Comparison of ENCODE assay signal across 21 cellular contexts in the genomic region with DNA sequence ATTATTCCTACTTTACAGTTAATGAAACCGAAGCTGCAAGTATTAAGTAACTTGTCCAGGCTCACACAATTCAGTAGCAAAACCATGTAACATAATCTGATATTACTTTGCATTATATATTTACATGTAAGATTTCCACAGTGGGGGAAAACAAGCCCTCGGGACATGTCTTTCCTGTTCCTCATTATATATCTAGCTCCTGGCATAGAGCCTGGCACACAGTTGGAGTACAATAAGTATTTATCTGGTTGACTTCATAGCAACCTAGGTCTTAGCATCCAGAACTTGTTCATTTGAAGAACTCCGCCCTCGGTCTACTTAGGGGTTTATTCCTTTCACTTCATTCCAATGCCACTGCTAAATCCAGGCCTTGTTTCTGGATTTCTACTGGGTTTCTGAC. TPM values are rescaled to one million over a fixed set of nuclear protein-coding genes. Genes with fewer than 3 reads are reported as not detected.
DNase-seq lines count a peak whose midpoint lies in the region; ATAC-seq and TF ChIP-seq lines count a peak whose summit lies in the region.
"Had no signal": no experiment of that assay in that cellular context is flagged by ENCODE, and none has a peak within 500 bp of the region (broad histone marks: within the 10 kb centered on the region; RNA-seq: fewer than 3 reads in every experiment).

No MANE protein-coding gene starts in this region.

- H3K9ac ChIP-seq in Karpas-422 (ENCODE audit: low read length) (no peak overlapping the region), OCI-LY3 (ENCODE audit: low read length) (no peak overlapping the region)
- H3K9ac ChIP-seq: BLaER1 had no signal

- H3K27me3 ChIP-seq in Karpas-422 (ENCODE audit: low read length): no peaks in the 10 kb centered on the region
- H3K27me3 ChIP-seq in OCI-LY3 (ENCODE audit: low read depth, low read length): no peaks in the 10 kb centered on the region
- H3K27me3 ChIP-seq in osteoblast (ENCODE audit: insufficient read depth, low read length): no peaks in the 10 kb centered on the region
- no peaks in the 10 kb centered on the region for H3K27me3 ChIP-seq in thyroid gland
- H3K27me3 ChIP-seq in adrenal gland: no peaks in the 10 kb centered on the region
- H3K27me3 ChIP-seq: BLaER1, MG63 had no signal

- no peak overlapping the region for H3K4me3 ChIP-seq in Karpas-422 (ENCODE audit: low read length)
- H3K4me3 ChIP-seq in OCI-LY3 (ENCODE audit: low read length): no peak overlapping the region
- H3K4me3 ChIP-seq in osteoblast (ENCODE audit: insufficient read depth, low read length): no peak overlapping the region
- H3K4me3 ChIP-seq in thyroid gland (replicated peaks in 1 of 3): no peak overlapping the region
- no peak overlapping the region for H3K4me3 ChIP-seq in adrenal gland
- H3K4me3 ChIP-seq: BLaER1, MG63 had no signal

- H2AFZ ChIP-seq in Karpas-422 (ENCODE audit: low read length): peak overlapping the region; percentile 4
- H2AFZ ChIP-seq in OCI-LY3 (ENCODE audit: low read depth, low read length): peak overlapping the region; percentile 12; the same call in 1 of the 2 replicates
- H2AFZ ChIP-seq in osteoblast (ENCODE audit: low read length): no peak overlapping the region

- intact Hi-C loops in thyroid gland (cut with DNase I) (no loop called here), adrenal gland (cut with DNase I) (loop anchor here in 1 of 2 donors (5.0 kb wide), 1 partner anchor 172 kb away; no protein-coding TSS in a partner anchor)

- H3K9me3 ChIP-seq in Karpas-422 (ENCODE audit: low read length) (no peaks in the 10 kb centered on the region), OCI-LY3 (ENCODE audit: insufficient read depth, low read length) (no peaks in the 10 kb centered on the region), osteoblast (ENCODE audit: low read depth, low read length) (no peaks in the 10 kb centered on the region), thyroid gland (no peaks in the 10 kb centered on the region), adrenal gland (replicated peaks in 1 of 3) (no peaks in the 10 kb centered on the region)
- H3K9me3 ChIP-seq: BLaER1, MG63 had no signal

- DNase-seq in NCI-H2081 (lab: John Stamatoyannopoulos, UW) (peak; percentile 15 to 20), NCI-H2081 treated with DMSO at 0.1 percent for 48 hours (lab: John Stamatoyannopoulos, UW) (no peak), Karpas-422 (no peak), osteoblast (ENCODE audit: insufficient read length, low spot score, missing footprints) (peak; percentile 30), thyroid gland (no peak), adrenal gland (no peak)
- DNase-seq: CD8-positive, alpha-beta memory T cell; HFFc6; MG63; NCI-H1092; NCI-H1694; NCI-H345; NCI-H524 treated with DMSO at 0.1 percent for 48 hours; RPMI8226; SHP77 treated with DMSO at 0.1 percent for 48 hours; T-cell had no signal

- ATAC-seq in GM18907 (IDR thresholded peaks at IDR 0.05; ENCODE audit: unreplicated experiment): no peak
- ATAC-seq: SK-N-SH treated with all-trans-retinoic acid at 6 μM for 48 hours, T-cell had no signal

- peaks cover 13% of the 10 kb centered on the region for H3K4me1 ChIP-seq in Karpas-422 (ENCODE audit: low read length)
- H3K4me1 ChIP-seq in OCI-LY3 (ENCODE audit: low read length): peaks cover 8% of the 10 kb centered on the region; the same call in 1 of the 2 replicates
- H3K4me1 ChIP-seq in osteoblast (ENCODE audit: insufficient read depth, low read length): peaks cover 12% of the 10 kb centered on the region
- H3K4me1 ChIP-seq in thyroid gland: peaks cover 7 to 17% of the 10 kb centered on the region in 2 donors
- H3K4me1 ChIP-seq in adrenal gland (replicated peaks in 1 of 2): peaks cover 0 to 12% of the 10 kb centered on the region in 2 donors

- H3K36me3 ChIP-seq in Karpas-422 (ENCODE audit: insufficient read depth, low read length) (no peaks in the 10 kb centered on the region), OCI-LY3 (replicated peaks; ENCODE audit: low read depth, low read length) (no peaks in the 10 kb centered on the region), osteoblast (ENCODE audit: insufficient read depth, low read length) (no peaks in the 10 kb centered on the region), thyroid gland (no peaks in the 10 kb centered on the region), adrenal gland (replicated peaks in 1 of 2) (no peaks in the 10 kb centered on the region)
- H3K36me3 ChIP-seq: MG63 had no signal

- H3K27ac ChIP-seq in Karpas-422 (ENCODE audit: low read length): no peak overlapping the region
- H3K27ac ChIP-seq in OCI-LY3 (ENCODE audit: low read length): no peak overlapping the region
- no peak overlapping the region for H3K27ac ChIP-seq in osteoblast (ENCODE audit: low read depth, low read length)
- H3K27ac ChIP-seq in thyroid gland: no peak overlapping the region
- H3K27ac ChIP-seq in adrenal gland: no peak overlapping the region
- H3K27ac ChIP-seq: BLaER1 had no signal

- H3K9me2 ChIP-seq in Karpas-422 (replicated peaks; ENCODE audit: insufficient read depth, low read length): no peaks in the 10 kb centered on the region

- TF ChIP-seq POLR2A in thyroid gland (IDR thresholded peaks at IDR 0.05) (no peak), adrenal gland (IDR thresholded peaks at IDR 0.05) (no peak)

- 87 to 88% methylated on average over 4 of the region's 4 CpGs for WGBS in thyroid gland, 2 donors
- 72 to 81% (median 76%) methylated on average over 4 of the region's 4 CpGs for WGBS in adrenal gland, 4 donors

- peaks cover 33% of the 10 kb centered on the region for H3K79me2 ChIP-seq in Karpas-422 (ENCODE audit: low read length)
- H3K79me2 ChIP-seq in OCI-LY3 (ENCODE audit: low read length): peaks cover 13% of the 10 kb centered on the region
- H3K79me2 ChIP-seq in osteoblast (ENCODE audit: insufficient read depth, low read length): peaks cover 22% of the 10 kb centered on the region

- H4K20me1 ChIP-seq in Karpas-422 (ENCODE audit: insufficient read depth, low read depth, low read length) (no peaks in the 10 kb centered on the region), OCI-LY3 (ENCODE audit: insufficient read depth, low read length) (no peaks in the 10 kb centered on the region), osteoblast (ENCODE audit: insufficient read depth, low read length) (no peaks in the 10 kb centered on the region)
- H4K20me1 ChIP-seq: BLaER1 had no signal

- H3K4me2 ChIP-seq in Karpas-422 (ENCODE audit: low read depth, low read length, poor library complexity, severe bottlenecking) (no peak overlapping the region), OCI-LY3 (ENCODE audit: low read length) (no peak overlapping the region), osteoblast (ENCODE audit: insufficient read depth, low read length) (no peak overlapping the region)
- H3K4me2 ChIP-seq: BLaER1 had no signal

- TF ChIP-seq CTCF in OCI-LY3 (IDR thresholded peaks at IDR 0.05; ENCODE audit: low read depth, low read length) (no peak), osteoblast (IDR thresholded peaks at IDR 0.05; ENCODE audit: extremely low read depth, low read depth, low read length) (no peak), thyroid gland (IDR thresholded peaks at IDR 0.05) (no peak), adrenal gland (IDR thresholded peaks at IDR 0.05) (no peak)

RNA-seq across cellular contexts. Expression of gene RBM45, which starts 1.6 kb away (rescaled TPM):
- 14.9 and 32.8 TPM in 2 replicates for total RNA-seq in Karpas-422 (2014; rRNA removed; shearing (Covaris generic); ENCODE audit: low replicate concordance)
- total RNA-seq in osteoblast (19.7 and 19.9 TPM in 2 replicates), thyroid gland (10 to 100 TPM; 18.0 to 25.3 (median 22.5) TPM), adrenal gland (10 to 100 TPM in 4 of 8 donors, 1 to 10 TPM in 4; 5.2 to 14.4 (median 10.7) TPM)
- 10 to 100 TPM in 2 of 3 donors, 1 to 10 TPM in 1; 9.5 to 27.8 (median 19.4) TPM for polyA plus RNA-seq in adrenal gland

RNA-seq across cellular contexts. Expression of gene PDE11A, which starts 38.1 kb away (rescaled TPM):
- total RNA-seq in Karpas-422 (2014; rRNA removed; shearing (Covaris generic); ENCODE audit: low replicate concordance): 0.52 TPM in 1 of 2 replicates, not detected in the other
- total RNA-seq in osteoblast (under 0.01 and 0.36 TPM in 2 replicates), thyroid gland (1 to 10 TPM; 2.2 to 4.0 (median 3.0) TPM), adrenal gland (1 to 10 TPM in 1 of 8 donors, under 1 TPM in 7; 0.26 to 1.0 (median 0.58) TPM)
- polyA plus RNA-seq in adrenal gland: under 1 TPM; 0.26 to 0.80 (median 0.40) TPM
- total RNA-seq: CD8-positive, alpha-beta memory T cell; HT-29; T-cell had no signal
- polyA plus RNA-seq: CD8-positive, alpha-beta memory T cell had no signal

Comparison
In these comparisons a context has a peak if more than half of its experiments do, and no peak if none do; other contexts are left out.
1. DNase-seq: peak in NCI-H2081 (2 of 2) and osteoblast (single experiment); none in NCI-H2081 treated with DMSO at 0.1 percent for 48 hours (single experiment), Karpas-422 (single experiment), thyroid gland (0 of 2) and adrenal gland (0 of 7).